Comparison of ENCODE assay signal across 1 cellular context in the genomic region with DNA sequence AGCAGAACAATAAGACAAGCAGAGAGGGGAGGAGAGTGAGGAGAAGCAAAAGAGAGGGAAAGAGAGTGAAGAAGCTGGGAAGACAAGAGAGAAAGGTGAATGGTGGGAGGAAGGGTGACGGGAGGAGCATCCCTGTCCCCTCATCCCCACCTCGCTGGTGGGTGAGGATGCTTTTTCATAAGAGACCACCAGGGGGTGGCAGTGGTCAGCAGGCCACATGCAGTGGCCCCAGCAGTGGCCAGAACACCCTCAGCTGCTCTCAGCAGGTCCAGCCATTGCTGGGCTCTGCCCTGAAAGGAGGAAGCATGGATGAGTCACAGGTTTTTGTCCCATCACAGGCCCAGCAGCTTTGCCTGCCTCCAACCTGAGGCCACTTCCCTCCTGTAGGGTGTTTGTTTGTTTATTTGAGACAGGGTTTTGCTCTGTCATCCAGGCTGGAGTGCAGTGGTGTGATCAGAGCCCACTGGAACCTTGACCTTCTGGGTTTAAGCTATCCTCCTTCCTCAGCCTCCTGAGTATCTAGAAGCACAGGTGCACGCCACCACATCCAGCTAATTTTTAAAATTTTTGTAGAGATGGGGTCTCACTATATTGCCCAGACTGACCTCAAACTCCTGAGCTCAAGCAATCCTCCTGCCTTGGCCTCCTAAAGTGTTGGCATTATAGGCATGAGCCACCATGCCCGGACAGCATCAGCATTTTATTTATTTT.
TF ChIP-seq lines count a peak whose summit lies in the region.

No MANE protein-coding gene starts in this region.

TF ChIP-seq in HepG2, 621 proteins besides CTCF, POLR2A, EP300 and RAD21 (continues in another document):
- TF ChIP-seq XRCC5 (optimal IDR thresholded peaks at IDR 0.05; ENCODE audit: low read length): peak; percentile 97
- peak; percentile 80 for TF ChIP-seq TGIF2 (CRISPR knock-in tag; IDR thresholded peaks at IDR 0.05)
- peak; percentile 78; the same call in 1 of the 2 replicates for TF ChIP-seq FOXK1 (CRISPR knock-in tag; IDR thresholded peaks at IDR 0.05; ENCODE audit: borderline replicate concordance, low read depth)
- no peak for TF ChIP-seq SCMH1 (CRISPR knock-in tag; IDR thresholded peaks at IDR 0.05; ENCODE audit: borderline replicate concordance)
- TF ChIP-seq, protein P1, sequence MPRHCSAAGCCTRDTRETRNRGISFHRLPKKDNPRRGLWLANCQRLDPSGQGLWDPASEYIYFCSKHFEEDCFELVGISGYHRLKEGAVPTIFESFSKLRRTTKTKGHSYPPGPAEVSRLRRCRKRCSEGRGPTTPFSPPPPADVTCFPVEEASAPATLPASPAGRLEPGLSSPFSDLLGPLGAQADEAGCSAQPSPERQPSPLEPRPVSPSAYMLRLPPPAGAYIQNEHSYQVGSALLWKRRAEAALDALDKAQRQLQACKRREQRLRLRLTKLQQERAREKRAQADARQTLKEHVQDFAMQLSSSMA (CRISPR knock-in tag; IDR thresholded peaks at IDR 0.05): no peak
- no peak for TF ChIP-seq HNRNPL (IDR thresholded peaks at IDR 0.05; ENCODE audit: low read depth, low read length)
- TF ChIP-seq ZNF501 (CRISPR knock-in tag; IDR thresholded peaks at IDR 0.05): peak; percentile 66; the same call in 1 of the 2 replicates
- peak; percentile 31; the same call in 1 of the 2 replicates for TF ChIP-seq ZSCAN31 (CRISPR knock-in tag; IDR thresholded peaks at IDR 0.05; ENCODE audit: low read depth)
- TF ChIP-seq AHR (CRISPR knock-in tag; IDR thresholded peaks at IDR 0.05): peak; percentile 75; the same call in 1 of the 2 replicates
- 0 out of 2 replicates have a peak, but pooled peaks have one; percentile 55 for TF ChIP-seq ZNF232 (CRISPR knock-in tag; IDR thresholded peaks at IDR 0.05; ENCODE audit: borderline replicate concordance)
- TF ChIP-seq, protein P2, sequence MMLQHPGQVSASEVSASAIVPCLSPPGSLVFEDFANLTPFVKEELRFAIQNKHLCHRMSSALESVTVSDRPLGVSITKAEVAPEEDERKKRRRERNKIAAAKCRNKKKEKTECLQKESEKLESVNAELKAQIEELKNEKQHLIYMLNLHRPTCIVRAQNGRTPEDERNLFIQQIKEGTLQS (CRISPR knock-in tag; IDR thresholded peaks at IDR 0.05): peak; percentile 66
- no peak for TF ChIP-seq ZNF782 (CRISPR knock-in tag; IDR thresholded peaks at IDR 0.05; ENCODE audit: borderline replicate concordance)
- no peak for TF ChIP-seq ARNTL (CRISPR knock-in tag; IDR thresholded peaks at IDR 0.05)
- peak; percentile 24; the same call in 1 of the 2 replicates for TF ChIP-seq TBX2 (CRISPR knock-in tag; IDR thresholded peaks at IDR 0.05; ENCODE audit: borderline replicate concordance)
- TF ChIP-seq, protein P3, sequence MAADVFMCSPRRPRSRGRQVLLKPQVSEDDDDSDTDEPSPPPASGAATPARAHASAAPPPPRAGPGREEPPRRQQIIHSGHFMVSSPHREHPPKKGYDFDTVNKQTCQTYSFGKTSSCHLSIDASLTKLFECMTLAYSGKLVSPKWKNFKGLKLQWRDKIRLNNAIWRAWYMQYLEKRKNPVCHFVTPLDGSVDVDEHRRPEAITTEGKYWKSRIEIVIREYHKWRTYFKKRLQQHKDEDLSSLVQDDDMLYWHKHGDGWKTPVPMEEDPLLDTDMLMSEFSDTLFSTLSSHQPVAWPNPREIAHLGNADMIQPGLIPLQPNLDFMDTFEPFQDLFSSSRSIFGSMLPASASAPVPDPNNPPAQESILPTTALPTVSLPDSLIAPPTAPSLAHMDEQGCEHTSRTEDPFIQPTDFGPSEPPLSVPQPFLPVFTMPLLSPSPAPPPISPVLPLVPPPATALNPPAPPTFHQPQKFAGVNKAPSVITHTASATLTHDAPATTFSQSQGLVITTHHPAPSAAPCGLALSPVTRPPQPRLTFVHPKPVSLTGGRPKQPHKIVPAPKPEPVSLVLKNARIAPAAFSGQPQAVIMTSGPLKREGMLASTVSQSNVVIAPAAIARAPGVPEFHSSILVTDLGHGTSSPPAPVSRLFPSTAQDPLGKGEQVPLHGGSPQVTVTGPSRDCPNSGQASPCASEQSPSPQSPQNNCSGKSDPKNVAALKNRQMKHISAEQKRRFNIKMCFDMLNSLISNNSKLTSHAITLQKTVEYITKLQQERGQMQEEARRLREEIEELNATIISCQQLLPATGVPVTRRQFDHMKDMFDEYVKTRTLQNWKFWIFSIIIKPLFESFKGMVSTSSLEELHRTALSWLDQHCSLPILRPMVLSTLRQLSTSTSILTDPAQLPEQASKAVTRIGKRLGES (CRISPR knock-in tag; IDR thresholded peaks at IDR 0.05; ENCODE audit: borderline replicate concordance): no peak
- TF ChIP-seq ZFP62 (CRISPR knock-in tag; IDR thresholded peaks at IDR 0.05): no peak
- TF ChIP-seq RCOR2 (CRISPR knock-in tag; IDR thresholded peaks at IDR 0.05): peak; percentile 86
- no peak for TF ChIP-seq ZNF589 (CRISPR knock-in tag; conservative IDR thresholded peaks at IDR 0.05)
- TF ChIP-seq BCL6 (CRISPR knock-in tag; IDR thresholded peaks at IDR 0.05): peak; percentile 34; the same call in 1 of the 2 replicates
- peak; percentile 82 for TF ChIP-seq ZNF460 (CRISPR knock-in tag; IDR thresholded peaks at IDR 0.05; ENCODE audit: borderline replicate concordance)
- peak; percentile 65; the same call in 1 of the 2 replicates for TF ChIP-seq SOX5 (CRISPR knock-in tag; IDR thresholded peaks at IDR 0.05; ENCODE audit: borderline replicate concordance)
- peak; percentile 58; the same call in 1 of the 2 replicates for TF ChIP-seq ZNF652 (CRISPR knock-in tag; IDR thresholded peaks at IDR 0.05; ENCODE audit: borderline replicate concordance, low read depth)
- TF ChIP-seq, protein P4, sequence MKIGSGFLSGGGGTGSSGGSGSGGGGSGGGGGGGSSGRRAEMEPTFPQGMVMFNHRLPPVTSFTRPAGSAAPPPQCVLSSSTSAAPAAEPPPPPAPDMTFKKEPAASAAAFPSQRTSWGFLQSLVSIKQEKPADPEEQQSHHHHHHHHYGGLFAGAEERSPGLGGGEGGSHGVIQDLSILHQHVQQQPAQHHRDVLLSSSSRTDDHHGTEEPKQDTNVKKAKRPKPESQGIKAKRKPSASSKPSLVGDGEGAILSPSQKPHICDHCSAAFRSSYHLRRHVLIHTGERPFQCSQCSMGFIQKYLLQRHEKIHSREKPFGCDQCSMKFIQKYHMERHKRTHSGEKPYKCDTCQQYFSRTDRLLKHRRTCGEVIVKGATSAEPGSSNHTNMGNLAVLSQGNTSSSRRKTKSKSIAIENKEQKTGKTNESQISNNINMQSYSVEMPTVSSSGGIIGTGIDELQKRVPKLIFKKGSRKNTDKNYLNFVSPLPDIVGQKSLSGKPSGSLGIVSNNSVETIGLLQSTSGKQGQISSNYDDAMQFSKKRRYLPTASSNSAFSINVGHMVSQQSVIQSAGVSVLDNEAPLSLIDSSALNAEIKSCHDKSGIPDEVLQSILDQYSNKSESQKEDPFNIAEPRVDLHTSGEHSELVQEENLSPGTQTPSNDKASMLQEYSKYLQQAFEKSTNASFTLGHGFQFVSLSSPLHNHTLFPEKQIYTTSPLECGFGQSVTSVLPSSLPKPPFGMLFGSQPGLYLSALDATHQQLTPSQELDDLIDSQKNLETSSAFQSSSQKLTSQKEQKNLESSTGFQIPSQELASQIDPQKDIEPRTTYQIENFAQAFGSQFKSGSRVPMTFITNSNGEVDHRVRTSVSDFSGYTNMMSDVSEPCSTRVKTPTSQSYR (CRISPR knock-in tag; IDR thresholded peaks at IDR 0.05; ENCODE audit: borderline replicate concordance): 0 out of 2 replicates have a peak, but pooled peaks have one; percentile 15
- 0 out of 2 replicates have a peak, but pooled peaks have one; percentile 36 for TF ChIP-seq NCOA2 (CRISPR knock-in tag; IDR thresholded peaks at IDR 0.05)
- TF ChIP-seq, protein P5, sequence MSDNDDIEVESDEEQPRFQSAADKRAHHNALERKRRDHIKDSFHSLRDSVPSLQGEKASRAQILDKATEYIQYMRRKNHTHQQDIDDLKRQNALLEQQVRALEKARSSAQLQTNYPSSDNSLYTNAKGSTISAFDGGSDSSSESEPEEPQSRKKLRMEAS (IDR thresholded peaks at IDR 0.05): peak; percentile 43; the same call in 1 of the 2 replicates
- TF ChIP-seq MTF2 (CRISPR knock-in tag; IDR thresholded peaks at IDR 0.05; ENCODE audit: borderline replicate concordance): no peak
- peak; percentile 65 for TF ChIP-seq TEAD3 (CRISPR knock-in tag; optimal IDR thresholded peaks at IDR 0.05; ENCODE audit: borderline replicate concordance)
- peak; percentile 85; the same call in 1 of the 2 replicates for TF ChIP-seq DNMT3B (CRISPR knock-in tag; conservative IDR thresholded peaks at IDR 0.05)
- TF ChIP-seq, protein P6, sequence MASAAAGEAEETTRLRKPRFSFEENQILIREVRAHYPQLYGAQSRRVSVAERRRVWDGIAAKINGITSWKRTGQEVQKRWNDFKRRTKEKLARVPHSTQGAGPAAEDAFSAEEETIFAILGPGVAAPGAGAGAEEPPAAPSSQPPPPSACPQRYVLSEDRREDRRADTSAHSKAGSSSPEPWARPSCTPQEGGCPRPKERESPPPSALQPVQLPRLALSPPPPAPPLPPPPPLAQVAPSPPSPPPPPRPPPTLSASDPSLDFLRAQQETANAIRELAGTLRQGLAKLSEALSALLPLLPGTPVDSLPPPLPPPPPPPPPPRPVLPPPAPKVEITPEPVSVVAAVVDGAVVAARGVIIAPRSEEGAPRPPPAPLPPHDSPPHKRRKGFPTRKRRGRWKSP (CRISPR knock-in tag; IDR thresholded peaks at IDR 0.05): no peak
- TF ChIP-seq DMAP1 (CRISPR knock-in tag; IDR thresholded peaks at IDR 0.05): no peak
- no peak for TF ChIP-seq ZNF30 (CRISPR knock-in tag; IDR thresholded peaks at IDR 0.05)
- TF ChIP-seq, protein P7, sequence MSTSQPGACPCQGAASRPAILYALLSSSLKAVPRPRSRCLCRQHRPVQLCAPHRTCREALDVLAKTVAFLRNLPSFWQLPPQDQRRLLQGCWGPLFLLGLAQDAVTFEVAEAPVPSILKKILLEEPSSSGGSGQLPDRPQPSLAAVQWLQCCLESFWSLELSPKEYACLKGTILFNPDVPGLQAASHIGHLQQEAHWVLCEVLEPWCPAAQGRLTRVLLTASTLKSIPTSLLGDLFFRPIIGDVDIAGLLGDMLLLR (CRISPR knock-in tag; IDR thresholded peaks at IDR 0.05): no peak
- TF ChIP-seq ZNF292 (CRISPR knock-in tag; IDR thresholded peaks at IDR 0.05; ENCODE audit: borderline replicate concordance, low read depth): peak; percentile 62; the same call in 1 of the 2 replicates
- TF ChIP-seq, protein P8, sequence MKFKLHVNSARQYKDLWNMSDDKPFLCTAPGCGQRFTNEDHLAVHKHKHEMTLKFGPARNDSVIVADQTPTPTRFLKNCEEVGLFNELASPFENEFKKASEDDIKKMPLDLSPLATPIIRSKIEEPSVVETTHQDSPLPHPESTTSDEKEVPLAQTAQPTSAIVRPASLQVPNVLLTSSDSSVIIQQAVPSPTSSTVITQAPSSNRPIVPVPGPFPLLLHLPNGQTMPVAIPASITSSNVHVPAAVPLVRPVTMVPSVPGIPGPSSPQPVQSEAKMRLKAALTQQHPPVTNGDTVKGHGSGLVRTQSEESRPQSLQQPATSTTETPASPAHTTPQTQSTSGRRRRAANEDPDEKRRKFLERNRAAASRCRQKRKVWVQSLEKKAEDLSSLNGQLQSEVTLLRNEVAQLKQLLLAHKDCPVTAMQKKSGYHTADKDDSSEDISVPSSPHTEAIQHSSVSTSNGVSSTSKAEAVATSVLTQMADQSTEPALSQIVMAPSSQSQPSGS (CRISPR knock-in tag; IDR thresholded peaks at IDR 0.05): peak; percentile 43; the same call in 1 of the 2 replicates
- no peak for TF ChIP-seq NR2F6 (IDR thresholded peaks at IDR 0.05)
- TF ChIP-seq NR2F6 (CRISPR knock-in tag; IDR thresholded peaks at IDR 0.05): peak; percentile 50; the same call in 1 of the 2 replicates
- TF ChIP-seq ZNF607 (CRISPR knock-in tag; IDR thresholded peaks at IDR 0.05; ENCODE audit: borderline replicate concordance): peak; percentile 68; the same call in 1 of the 2 replicates
- TF ChIP-seq, protein P9, sequence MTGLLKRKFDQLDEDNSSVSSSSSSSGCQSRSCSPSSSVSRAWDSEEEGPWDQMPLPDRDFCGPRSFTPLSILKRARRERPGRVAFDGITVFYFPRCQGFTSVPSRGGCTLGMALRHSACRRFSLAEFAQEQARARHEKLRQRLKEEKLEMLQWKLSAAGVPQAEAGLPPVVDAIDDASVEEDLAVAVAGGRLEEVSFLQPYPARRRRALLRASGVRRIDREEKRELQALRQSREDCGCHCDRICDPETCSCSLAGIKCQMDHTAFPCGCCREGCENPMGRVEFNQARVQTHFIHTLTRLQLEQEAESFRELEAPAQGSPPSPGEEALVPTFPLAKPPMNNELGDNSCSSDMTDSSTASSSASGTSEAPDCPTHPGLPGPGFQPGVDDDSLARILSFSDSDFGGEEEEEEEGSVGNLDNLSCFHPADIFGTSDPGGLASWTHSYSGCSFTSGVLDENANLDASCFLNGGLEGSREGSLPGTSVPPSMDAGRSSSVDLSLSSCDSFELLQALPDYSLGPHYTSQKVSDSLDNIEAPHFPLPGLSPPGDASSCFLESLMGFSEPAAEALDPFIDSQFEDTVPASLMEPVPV (CRISPR knock-in tag; IDR thresholded peaks at IDR 0.05): no peak
- peak; percentile 62; the same call in 1 of the 2 replicates for TF ChIP-seq MYC (CRISPR knock-in tag; IDR thresholded peaks at IDR 0.05; ENCODE audit: borderline replicate concordance)
- TF ChIP-seq U2AF1 (optimal IDR thresholded peaks at IDR 0.05; ENCODE audit: low read depth, low read length): peak; percentile 52
- TF ChIP-seq, protein P10, sequence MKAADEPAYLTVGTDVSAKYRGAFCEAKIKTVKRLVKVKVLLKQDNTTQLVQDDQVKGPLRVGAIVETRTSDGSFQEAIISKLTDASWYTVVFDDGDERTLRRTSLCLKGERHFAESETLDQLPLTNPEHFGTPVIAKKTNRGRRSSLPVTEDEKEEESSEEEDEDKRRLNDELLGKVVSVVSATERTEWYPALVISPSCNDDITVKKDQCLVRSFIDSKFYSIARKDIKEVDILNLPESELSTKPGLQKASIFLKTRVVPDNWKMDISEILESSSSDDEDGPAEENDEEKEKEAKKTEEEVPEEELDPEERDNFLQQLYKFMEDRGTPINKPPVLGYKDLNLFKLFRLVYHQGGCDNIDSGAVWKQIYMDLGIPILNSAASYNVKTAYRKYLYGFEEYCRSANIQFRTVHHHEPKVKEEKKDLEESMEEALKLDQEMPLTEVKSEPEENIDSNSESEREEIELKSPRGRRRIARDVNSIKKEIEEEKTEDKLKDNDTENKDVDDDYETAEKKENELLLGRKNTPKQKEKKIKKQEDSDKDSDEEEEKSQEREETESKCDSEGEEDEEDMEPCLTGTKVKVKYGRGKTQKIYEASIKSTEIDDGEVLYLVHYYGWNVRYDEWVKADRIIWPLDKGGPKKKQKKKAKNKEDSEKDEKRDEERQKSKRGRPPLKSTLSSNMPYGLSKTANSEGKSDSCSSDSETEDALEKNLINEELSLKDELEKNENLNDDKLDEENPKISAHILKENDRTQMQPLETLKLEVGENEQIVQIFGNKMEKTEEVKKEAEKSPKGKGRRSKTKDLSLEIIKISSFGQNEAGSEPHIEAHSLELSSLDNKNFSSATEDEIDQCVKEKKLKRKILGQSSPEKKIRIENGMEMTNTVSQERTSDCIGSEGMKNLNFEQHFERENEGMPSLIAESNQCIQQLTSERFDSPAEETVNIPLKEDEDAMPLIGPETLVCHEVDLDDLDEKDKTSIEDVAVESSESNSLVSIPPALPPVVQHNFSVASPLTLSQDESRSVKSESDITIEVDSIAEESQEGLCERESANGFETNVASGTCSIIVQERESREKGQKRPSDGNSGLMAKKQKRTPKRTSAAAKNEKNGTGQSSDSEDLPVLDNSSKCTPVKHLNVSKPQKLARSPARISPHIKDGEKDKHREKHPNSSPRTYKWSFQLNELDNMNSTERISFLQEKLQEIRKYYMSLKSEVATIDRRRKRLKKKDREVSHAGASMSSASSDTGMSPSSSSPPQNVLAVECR (CRISPR knock-in tag; IDR thresholded peaks at IDR 0.05; ENCODE audit: borderline replicate concordance): peak; percentile 46; the same call in 1 of the 2 replicates
- TF ChIP-seq GATAD2A (CRISPR knock-in tag; IDR thresholded peaks at IDR 0.05): peak; percentile 83
- 0 out of 2 replicates have a peak, but pooled peaks have one; percentile 35 for TF ChIP-seq KLF6 (CRISPR knock-in tag; IDR thresholded peaks at IDR 0.05)
- TF ChIP-seq ONECUT2 (CRISPR knock-in tag; IDR thresholded peaks at IDR 0.05): no peak
- TF ChIP-seq PHF8 (CRISPR knock-in tag; IDR thresholded peaks at IDR 0.05): 0 out of 2 replicates have a peak, but pooled peaks have one; percentile 17
